In the genomic region with DNA sequence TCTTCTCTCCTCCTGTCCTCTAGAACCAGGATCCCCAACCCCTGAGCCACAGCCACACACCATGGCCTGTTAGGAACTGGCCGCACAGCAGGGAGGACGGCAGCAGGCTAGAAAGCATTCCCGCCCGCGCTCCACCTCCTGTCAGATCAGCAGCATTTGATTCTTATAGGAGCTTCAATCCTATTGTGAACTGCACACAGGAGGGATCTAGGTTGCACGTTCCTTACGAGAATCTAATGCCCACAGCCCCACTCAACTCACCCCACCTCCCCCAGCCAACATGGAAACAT, we compare ENCODE assay signal across 19 cellular contexts.
A peak's percentile ranks its signal among the peaks of the same experiment; 100 is the strongest.
DNase-seq lines count a peak whose midpoint lies in the region; ATAC-seq and TF ChIP-seq lines count a peak whose summit lies in the region.
"Had no signal": no experiment of that assay in that cellular context is flagged by ENCODE, and none has a peak within 500 bp of the region (broad histone marks: within the 10 kb centered on the region; RNA-seq: fewer than 3 reads in every experiment).

No MANE protein-coding gene starts in this region.

- no peaks in the 10 kb centered on the region for H3K36me3 ChIP-seq in SJCRH30
- H3K36me3 ChIP-seq in left lung, result no peaks in the 10 kb centered on the region
- no peaks in the 10 kb centered on the region for H3K36me3 ChIP-seq in ovary
- H3K36me3 ChIP-seq: BLaER1 treated with 17β-estradiol and CSF1 and Interleukin-3, amounts not matched to agents 10 nM and 100 nM; MG63 had no signal

- H3K4me1 ChIP-seq in right cardiac atrium (ENCODE audit: control insufficient read depth, insufficient read depth, low read length), result no peaks in the 10 kb centered on the region
- H3K4me1 ChIP-seq in SJCRH30, result peaks cover 40% of the 10 kb centered on the region
- H3K4me1 ChIP-seq in left lung, result no peaks in the 10 kb centered on the region
- peaks cover 7% of the 10 kb centered on the region for H3K4me1 ChIP-seq in ovary (ENCODE audit: insufficient read depth)
- H3K4me1 ChIP-seq: BLaER1 treated with 17β-estradiol and CSF1 and Interleukin-3, amounts not matched to agents 10 nM and 100 nM had no signal

- H3K9me3 ChIP-seq in right cardiac atrium (ENCODE audit: control insufficient read depth, low read length) (no peaks in the 10 kb centered on the region), SJCRH30 (replicated peaks) (no peaks in the 10 kb centered on the region), left lung (no peaks in the 10 kb centered on the region), ovary (no peaks in the 10 kb centered on the region)
- H3K9me3 ChIP-seq: BLaER1 treated with 17β-estradiol and CSF1 and Interleukin-3, amounts not matched to agents 10 nM and 100 nM; MG63 had no signal

- no peak for TF ChIP-seq POLR2A in ovary (IDR thresholded peaks at IDR 0.05)

- TF ChIP-seq EP300 in ovary (IDR thresholded peaks at IDR 0.05), result no peak

- TF ChIP-seq CTCF in left lung (IDR thresholded peaks at IDR 0.05) (no peak), ovary (IDR thresholded peaks at IDR 0.05) (no peak)

- intact Hi-C loops in Right ventricle myocardium inferior (cut with DNase I) (no loop called here), right cardiac atrium (cut with DNase I) (no loop called here), left lung (cut with DNase I) (no loop called here), ovary (cut with DNase I) (no loop called here)

- ATAC-seq in Right ventricle myocardium inferior (peak; percentile 14), right cardiac atrium (no peak), left lung (peak; percentile 29), GM21528 (IDR thresholded peaks at IDR 0.05; ENCODE audit: low FRiP score, unreplicated experiment) (no peak)
- ATAC-seq: CD8-positive, alpha-beta T cell had no signal

- no peak overlapping the region for H3K27ac ChIP-seq in right cardiac atrium (ENCODE audit: low read length)
- peak overlapping the region; percentile 30; the same call in 1 of the 2 replicates for H3K27ac ChIP-seq in SJCRH30
- H3K27ac ChIP-seq in left lung, result no peak overlapping the region
- H3K27ac ChIP-seq in ovary, result no peak overlapping the region
- H3K27ac ChIP-seq: BLaER1 treated with 17β-estradiol and CSF1 and Interleukin-3, amounts not matched to agents 10 nM and 100 nM had no signal

- WGBS in right cardiac atrium, result 84% methylated on average over 7 of the region's 7 CpGs
- 40 to 66% (median 45%) methylated on average over 7 of the region's 7 CpGs for WGBS in ovary, 3 donors

- no peak for DNase-seq in Right ventricle myocardium inferior (ENCODE audit: missing footprints)
- DNase-seq in right cardiac atrium, result no peak
- no peak for DNase-seq in SJCRH30
- DNase-seq in left lung, result no peak
- DNase-seq in ovary, result peak in 3 of 5 donors; percentile 37 to 44 (median 42)
- DNase-seq in MV-4-11 (lab: John Stamatoyannopoulos, UW), result no peak
- no peak for DNase-seq in activated CD4-positive, alpha-beta T cell treated with anti-CD3 and anti-CD28 coated beads, Interleukin-2, amount 50 U/mL, for 4 hours
- DNase-seq: 8988T; CD8-positive, alpha-beta T cell; GDM1; H7; Kasumi-1; MG63; NCI-H1048; NCI-H1417 treated with DMSO at 0.1 percent for 48 hours; NCI-H1930; OCI-M1 had no signal

- H3K4me3 ChIP-seq in right cardiac atrium (ENCODE audit: low read length), result no peak overlapping the region
- no peak overlapping the region for H3K4me3 ChIP-seq in SJCRH30
- H3K4me3 ChIP-seq in left lung, result no peak overlapping the region
- no peak overlapping the region for H3K4me3 ChIP-seq in ovary
- H3K4me3 ChIP-seq: BLaER1 treated with 17β-estradiol and CSF1 and Interleukin-3, amounts not matched to agents 10 nM and 100 nM; MG63 had no signal

- H3K27me3 ChIP-seq in right cardiac atrium (ENCODE audit: control insufficient read depth, insufficient read depth) (no peaks in the 10 kb centered on the region), SJCRH30 (no peaks in the 10 kb centered on the region), left lung (no peaks in the 10 kb centered on the region), ovary (no peaks in the 10 kb centered on the region)
- H3K27me3 ChIP-seq: BLaER1 treated with 17β-estradiol and CSF1 and Interleukin-3, amounts not matched to agents 10 nM and 100 nM; MG63 had no signal

Comparison
In these comparisons a context has a peak if more than half of its experiments do, and no peak if none do; other contexts are left out.
1. ATAC-seq: peak in Right ventricle myocardium inferior (single experiment) and left lung (single experiment); none in right cardiac atrium (0 of 2) and GM21528 (single experiment).
2. DNase-seq: peak in ovary (3 of 5); none in Right ventricle myocardium inferior (single experiment), right cardiac atrium (0 of 3), SJCRH30 (0 of 2), left lung (0 of 2), MV-4-11 (single experiment) and activated CD4-positive, alpha-beta T cell treated with anti-CD3 and anti-CD28 coated beads, Interleukin-2, amount 50 U/mL, for 4 hours (0 of 2).